ENCODE assay signal across 8 cellular contexts in genomic region chrX:40151211-40152172, GRCh38. TPM values are rescaled to one million over a fixed set of nuclear protein-coding genes. Genes with fewer than 3 reads are reported as not detected.
DNase-seq lines count a peak whose midpoint lies in the region; TF ChIP-seq lines count a peak whose summit lies in the region.
"Had no signal": no experiment of that assay in that cellular context is flagged by ENCODE, and none has a peak within 500 bp of the region (broad histone marks: within the 10 kb centered on the region; RNA-seq: fewer than 3 reads in every experiment).

No MANE protein-coding gene starts in this region.

- no peak overlapping the region for H2BK120ac ChIP-seq in trophoblast cell (ENCODE audit: insufficient read depth, low read length, poor library complexity)

- no peaks in the 10 kb centered on the region for H3K79me1 ChIP-seq in trophoblast cell (ENCODE audit: low read length)

- H3K36me3 ChIP-seq in trophoblast cell (ENCODE audit: control insufficient read depth in 1 of 2, insufficient read depth in 2 of 2, low read length in 2 of 2): no peaks in the 10 kb centered on the region

- H3K9me3 Mint-ChIP-seq in glutamatergic neuron (ENCODE audit: unreplicated experiment) (peaks cover 2% of the 10 kb centered on the region), immature natural killer cell (no peaks in the 10 kb centered on the region)

- H4K8ac ChIP-seq in trophoblast cell (ENCODE audit: low read depth, low read length): no peak overlapping the region

- in situ Hi-C loops in GM13977 (cut with MboI; ENCODE audit: low pct_unique_long_range_greater_than_20kb, low sequenced_read_pairs, unreplicated experiment): loop anchor here (25.0 kb wide), 1 partner anchor 139 kb away; no protein-coding TSS in a partner anchor

- H2BK12ac ChIP-seq in trophoblast cell (ENCODE audit: low read length): no peak overlapping the region

- H3K4me1 Mint-ChIP-seq in glutamatergic neuron (ENCODE audit: low read depth, unreplicated experiment) (peaks cover 5% of the 10 kb centered on the region), immature natural killer cell (peaks cover 12 to 21% of the 10 kb centered on the region in 2 donors)

- H3K9ac ChIP-seq in trophoblast cell (ENCODE audit: low read length): no peak overlapping the region

- H3K79me2 ChIP-seq in trophoblast cell (ENCODE audit: control insufficient read depth, insufficient read depth, low read length, poor library complexity): no peaks in the 10 kb centered on the region

- H3K27ac Mint-ChIP-seq in glutamatergic neuron (ENCODE audit: unreplicated experiment) (no peak overlapping the region), immature natural killer cell (no peak overlapping the region)

- H2AK5ac ChIP-seq in trophoblast cell (ENCODE audit: low read length): no peak overlapping the region

- no peak overlapping the region for H3K18ac ChIP-seq in trophoblast cell (ENCODE audit: low read length)

- H3K36me3 Mint-ChIP-seq in glutamatergic neuron (ENCODE audit: unreplicated experiment) (no peaks in the 10 kb centered on the region), immature natural killer cell (no peaks in the 10 kb centered on the region)

- no peak overlapping the region for H2AFZ ChIP-seq in trophoblast cell (ENCODE audit: insufficient read depth, low read length, poor library complexity)

- no peak for TF ChIP-seq CTCF in GM13977 (IDR thresholded peaks at IDR 0.05; ENCODE audit: extremely low read depth, insufficient read depth, missing control alignments)
- TF ChIP-seq CTCF in glutamatergic neuron (IDR thresholded peaks at IDR 0.05; ENCODE audit: partially characterized antibody, unreplicated experiment): no peak

- no peak overlapping the region for H4K91ac ChIP-seq in trophoblast cell (ENCODE audit: low read depth, low read length)

- H3K4me2 ChIP-seq in trophoblast cell (ENCODE audit: low read length): peak overlapping the region; percentile 50

- H3K9me3 ChIP-seq in trophoblast cell (ENCODE audit: insufficient read depth, low read depth, low read length): no peaks in the 10 kb centered on the region
- H3K9me3 ChIP-seq: testis had no signal

- H3K23ac ChIP-seq in trophoblast cell (ENCODE audit: low read length): no peak overlapping the region

- peak overlapping the region; percentile 38 for H3K4me3 Mint-ChIP-seq in glutamatergic neuron (ENCODE audit: unreplicated experiment)
- no peak overlapping the region for H3K4me3 Mint-ChIP-seq in immature natural killer cell

- H3K4ac ChIP-seq in trophoblast cell (ENCODE audit: low read depth, low read length): no peak overlapping the region

- H3K27me3 ChIP-seq in trophoblast cell (ENCODE audit: insufficient read depth, low read length): peaks cover 48% of the 10 kb centered on the region
- H3K27me3 ChIP-seq: testis had no signal

- H3K4me1 ChIP-seq in trophoblast cell (ENCODE audit: control insufficient read depth in 1 of 2, insufficient read depth in 2 of 2, low read length in 2 of 2): peaks cover 42 to 43% of the 10 kb centered on the region in 2 experiments

- H3K4me3 ChIP-seq in trophoblast cell (ENCODE audit: low read depth, low read length): no peak overlapping the region

- no peak overlapping the region for H3K27ac ChIP-seq in trophoblast cell (ENCODE audit: low read depth, low read length)
- H3K27ac ChIP-seq: testis had no signal

- DNase-seq in GM13977 (ENCODE audit: low spot score) (peak; percentile 28), NCI-H2029 (lab: John Stamatoyannopoulos, UW) (peak; percentile 62), glutamatergic neuron (peak; percentile 59), trophoblast cell (no peak), immature natural killer cell (no peak), dedifferentiated amniotic fluid mesenchymal stem cell (ENCODE audit: extremely low spot score) (no peak), SIG-M5 treated with dmso at 0.1 percent for 504 hours (lab: John Stamatoyannopoulos, UW; ENCODE audit: unreplicated experiment) (no peak)
- DNase-seq: testis had no signal

- H2BK5ac ChIP-seq in trophoblast cell (ENCODE audit: low read depth, low read length, poor library complexity): no peak overlapping the region

- H3K27me3 Mint-ChIP-seq in glutamatergic neuron (ENCODE audit: unreplicated experiment): peaks cover 8% of the 10 kb centered on the region
- H3K27me3 Mint-ChIP-seq in immature natural killer cell (ENCODE audit: low read depth in 3 of 3): peaks cover 6 to 17% (median 14%) of the 10 kb centered on the region in 3 donors

- no CpG with 5 or more reads among the region's 60 CpGs for WGBS in trophoblast cell (ENCODE audit: extremely low coverage, insufficient coverage, insufficient read length)

- H4K12ac ChIP-seq in trophoblast cell (ENCODE audit: low read depth, low read length): no peak overlapping the region

- H3K14ac ChIP-seq in trophoblast cell (ENCODE audit: low read length): no peak overlapping the region

RNA-seq across cellular contexts. Expression of gene BCOR, which starts 53.7 kb away (rescaled TPM):
- total RNA-seq in glutamatergic neuron (ENCODE audit: unreplicated experiment): 59.0 TPM
- 5.9 and 6.1 TPM in 2 replicates for polyA plus RNA-seq in trophoblast cell (2013)
- polyA plus RNA-seq in immature natural killer cell: 1 to 10 TPM in 2 of 3 donors, not detected in 1; 3.4 to 7.2 TPM

Comparison
In these comparisons a context has a peak if more than half of its experiments do, and no peak if none do; other contexts are left out.
1. DNase-seq: peak in GM13977 (single experiment), NCI-H2029 (single experiment) and glutamatergic neuron (single experiment); none in trophoblast cell (0 of 2), immature natural killer cell (0 of 3), dedifferentiated amniotic fluid mesenchymal stem cell (single experiment) and SIG-M5 treated with dmso at 0.1 percent for 504 hours (single experiment).